In genomic region chr7:159198016-159198724, GRCh38 we compare ENCODE assay signal across 17 cellular contexts. TPM values are rescaled to one million over a fixed set of nuclear protein-coding genes. Genes with fewer than 3 reads are reported as not detected.
A peak's percentile ranks its signal among the peaks of the same experiment; 100 is the strongest.
DNase-seq lines count a peak whose midpoint lies in the region; ATAC-seq and TF ChIP-seq lines count a peak whose summit lies in the region.
"Had no signal": no experiment of that assay in that cellular context is flagged by ENCODE, and none has a peak within 500 bp of the region (broad histone marks: within the 10 kb centered on the region; RNA-seq: fewer than 3 reads in every experiment).

No MANE protein-coding gene starts in this region.

- H3K9me3 Mint-ChIP-seq in activated T-cell treated with anti-CD3 and anti-CD28 coated beads, Interleukin-2, amount 50 U/mL, for 4 hours = no peaks in the 10 kb centered on the region
- H3K9me3 Mint-ChIP-seq in effector memory CD8-positive, alpha-beta T cell = no peaks in the 10 kb centered on the region
- H3K9me3 Mint-ChIP-seq in osteocyte (ENCODE audit: unreplicated experiment) = peaks cover 6% of the 10 kb centered on the region
- H3K9me3 Mint-ChIP-seq: WTC11 had no signal

- H3K27me3 Mint-ChIP-seq in activated T-cell treated with anti-CD3 and anti-CD28 coated beads, Interleukin-2, amount 50 U/mL, for 4 hours (ENCODE audit: low read depth) = no peaks in the 10 kb centered on the region
- no peaks in the 10 kb centered on the region for H3K27me3 Mint-ChIP-seq in T-helper 17 cell
- no peaks in the 10 kb centered on the region for H3K27me3 Mint-ChIP-seq in effector memory CD8-positive, alpha-beta T cell
- H3K27me3 Mint-ChIP-seq in osteocyte (ENCODE audit: unreplicated experiment) = no peaks in the 10 kb centered on the region

- DNase-seq in activated T-cell treated with anti-CD3 and anti-CD28 coated beads, Interleukin-2, amount 50 U/mL, for 4 hours = no peak
- no peak for DNase-seq in activated T-cell treated with anti-CD3 and anti-CD28 coated beads, Interleukin-2, amount 50 U/mL, for 1 hour
- DNase-seq in T-helper 17 cell (no peak), SHP77 (lab: John Stamatoyannopoulos, UW) (no peak), osteocyte (ENCODE audit: extremely low spot score, unreplicated experiment) (no peak), AG08396 (ENCODE audit: low spot score) (no peak)
- peak; percentile 34 to 41 (median 40) for DNase-seq in effector memory CD8-positive, alpha-beta T cell
- DNase-seq: ACHN, gastrocnemius medialis, left ventricle myocardium superior, NCI-H2171, NCI-H774 had no signal

- WGBS in thymus = 78% methylated on average over 15 of the region's 15 CpGs

- no peaks in the 10 kb centered on the region for H3K36me3 Mint-ChIP-seq in activated T-cell treated with anti-CD3 and anti-CD28 coated beads, Interleukin-2, amount 50 U/mL, for 4 hours (ENCODE audit: insufficient read depth)
- no peaks in the 10 kb centered on the region for H3K36me3 Mint-ChIP-seq in T-helper 17 cell (ENCODE audit: low read depth)
- H3K36me3 Mint-ChIP-seq in effector memory CD8-positive, alpha-beta T cell (ENCODE audit: insufficient read depth) = peaks cover 26% of the 10 kb centered on the region
- H3K36me3 Mint-ChIP-seq in osteocyte (ENCODE audit: unreplicated experiment) = no peaks in the 10 kb centered on the region
- H3K36me3 Mint-ChIP-seq: WTC11 had no signal

- H3K4me1 ChIP-seq in thymus (ENCODE audit: control insufficient read depth, insufficient read depth, low read length) = peaks cover 24% of the 10 kb centered on the region
- H3K4me1 ChIP-seq: gastrocnemius medialis, prostate gland had no signal

- no peak for ATAC-seq in activated T-cell treated with anti-CD3 and anti-CD28 coated beads, Interleukin-2, amount 50 U/mL, for 4 hours
- ATAC-seq in T-helper 17 cell = no peak
- peak; percentile 67 for ATAC-seq in effector memory CD8-positive, alpha-beta T cell (replicated peaks)
- ATAC-seq: gastrocnemius medialis had no signal

- H3K27me3 ChIP-seq in thymus (ENCODE audit: control insufficient read depth, insufficient read depth) = no peaks in the 10 kb centered on the region
- H3K27me3 ChIP-seq: gastrocnemius medialis had no signal

- H3K27ac Mint-ChIP-seq in T-helper 17 cell (peak overlapping the region; percentile 95), osteocyte (ENCODE audit: unreplicated experiment) (no peak overlapping the region)
- H3K27ac Mint-ChIP-seq in effector memory CD8-positive, alpha-beta T cell = peak overlapping the region; percentile 94 to 99
- H3K27ac Mint-ChIP-seq: WTC11 had no signal

- H3K27ac ChIP-seq in thymus (ENCODE audit: low read depth) = peak overlapping the region; percentile 96
- H3K27ac ChIP-seq: coronary artery, gastrocnemius medialis, prostate gland had no signal

- H3K9me3 ChIP-seq in T-helper 17 cell (ENCODE audit: control insufficient read depth, low read length, poor library complexity, severe bottlenecking) (no peaks in the 10 kb centered on the region), thymus (ENCODE audit: control insufficient read depth) (no peaks in the 10 kb centered on the region)
- H3K9me3 ChIP-seq: gastrocnemius medialis, prostate gland had no signal

- H3K4me3 Mint-ChIP-seq in activated T-cell treated with anti-CD3 and anti-CD28 coated beads, Interleukin-2, amount 50 U/mL, for 4 hours = peak overlapping the region; percentile 75
- peak overlapping the region; percentile 90 for H3K4me3 Mint-ChIP-seq in T-helper 17 cell
- H3K4me3 Mint-ChIP-seq in effector memory CD8-positive, alpha-beta T cell = peak overlapping the region; percentile 78 to 82
- H3K4me3 Mint-ChIP-seq in osteocyte (ENCODE audit: unreplicated experiment) = no peak overlapping the region
- H3K4me3 Mint-ChIP-seq: WTC11 had no signal

- TF ChIP-seq CTCF in osteocyte (IDR thresholded peaks at IDR 0.05) = no peak

- no peak overlapping the region for H3K4me3 ChIP-seq in thymus (ENCODE audit: low read length)
- H3K4me3 ChIP-seq: coronary artery, gastrocnemius medialis, prostate gland had no signal

- H3K4me1 Mint-ChIP-seq in activated T-cell treated with anti-CD3 and anti-CD28 coated beads, Interleukin-2, amount 50 U/mL, for 4 hours (ENCODE audit: low read depth) = peaks cover 52% of the 10 kb centered on the region
- peaks cover 34% of the 10 kb centered on the region for H3K4me1 Mint-ChIP-seq in T-helper 17 cell
- H3K4me1 Mint-ChIP-seq in effector memory CD8-positive, alpha-beta T cell (ENCODE audit: low read depth in 2 of 2) = peaks cover 41 to 55% of the 10 kb centered on the region in 2 donors
- H3K4me1 Mint-ChIP-seq in osteocyte (ENCODE audit: unreplicated experiment) = no peaks in the 10 kb centered on the region

- no peaks in the 10 kb centered on the region for H3K36me3 ChIP-seq in thymus (ENCODE audit: control insufficient read depth, insufficient read depth)
- H3K36me3 ChIP-seq: gastrocnemius medialis, prostate gland had no signal

RNA-seq across cellular contexts. Expression of gene VIPR2, which starts 53.5 kb away (rescaled TPM):
- total RNA-seq in activated T-cell treated with anti-CD3 and anti-CD28 coated beads, Interleukin-2, amount 50 U/mL, for 4 hours = under 1 TPM; 0.14 to 0.30 (median 0.26) TPM
- total RNA-seq in T-helper 17 cell = not detected
- 22.8 TPM for polyA plus RNA-seq in thymus
- total RNA-seq in osteocyte = 0.19 and 0.39 TPM in 2 replicates
- total RNA-seq: RPMI7951 had no signal

Comparison
In these comparisons a context has a peak if more than half of its experiments do, and no peak if none do; other contexts are left out.
1. DNase-seq: peak in effector memory CD8-positive, alpha-beta T cell (3 of 3); none in activated T-cell treated with anti-CD3 and anti-CD28 coated beads, Interleukin-2, amount 50 U/mL, for 4 hours (single experiment), activated T-cell treated with anti-CD3 and anti-CD28 coated beads, Interleukin-2, amount 50 U/mL, for 1 hour (single experiment), T-helper 17 cell (0 of 3), SHP77 (0 of 2), osteocyte (single experiment) and AG08396 (single experiment).